ENCODE assay signal across 8 cellular contexts in genomic region chr22:38569181-38569971, GRCh38.
DNase-seq lines count a peak whose midpoint lies in the region; ATAC-seq and TF ChIP-seq lines count a peak whose summit lies in the region.

No MANE protein-coding gene starts in this region.

- H3K36me3 ChIP-seq in ES-I3 (ENCODE audit: insufficient read depth, low read length): no peaks in the 10 kb centered on the region

- peak; percentile 3 for ATAC-seq in HG03196 (IDR thresholded peaks at IDR 0.05; ENCODE audit: unreplicated experiment)

- DNase-seq in astrocyte of the spinal cord (ENCODE audit: low read depth, low spot score): no peak
- DNase-seq in left kidney (ENCODE audit: low read depth, low spot score): peak; percentile 52
- peak; percentile 17 for DNase-seq in superior temporal gyrus (ENCODE audit: extremely low spot score)
- no peak for DNase-seq in GM19240 (ENCODE audit: insufficient read length, low spot score)
- DNase-seq in Kasumi-1 (lab: John Stamatoyannopoulos, UW): no peak
- DNase-seq in NCI-H226: no peak

- in situ Hi-C loops in astrocyte of the spinal cord (cut with HindIII; ENCODE audit: low sequenced_read_pairs): no loop called here

- no peak for TF ChIP-seq CTCF in astrocyte of the spinal cord (IDR thresholded peaks at IDR 0.05; ENCODE audit: low read depth, low read length)

- H3K9me3 ChIP-seq in ES-I3 (ENCODE audit: control insufficient read depth, insufficient read depth, low read length): no peaks in the 10 kb centered on the region

- peaks cover 16% of the 10 kb centered on the region for H3K4me1 ChIP-seq in ES-I3 (ENCODE audit: insufficient read depth, low read length)

- peak overlapping the region; percentile 72 for H3K4me3 ChIP-seq in astrocyte of the spinal cord (ENCODE audit: low read depth, low read length)

- peak overlapping the region; percentile 68 for H3K9ac ChIP-seq in ES-I3 (ENCODE audit: low read depth, low read length)

Comparison
In these comparisons a context has a peak if more than half of its experiments do, and no peak if none do; other contexts are left out.
1. DNase-seq: peak in left kidney (single experiment) and superior temporal gyrus (single experiment); none in astrocyte of the spinal cord (single experiment), GM19240 (single experiment), Kasumi-1 (0 of 2) and NCI-H226 (single experiment).